In the genomic region with DNA sequence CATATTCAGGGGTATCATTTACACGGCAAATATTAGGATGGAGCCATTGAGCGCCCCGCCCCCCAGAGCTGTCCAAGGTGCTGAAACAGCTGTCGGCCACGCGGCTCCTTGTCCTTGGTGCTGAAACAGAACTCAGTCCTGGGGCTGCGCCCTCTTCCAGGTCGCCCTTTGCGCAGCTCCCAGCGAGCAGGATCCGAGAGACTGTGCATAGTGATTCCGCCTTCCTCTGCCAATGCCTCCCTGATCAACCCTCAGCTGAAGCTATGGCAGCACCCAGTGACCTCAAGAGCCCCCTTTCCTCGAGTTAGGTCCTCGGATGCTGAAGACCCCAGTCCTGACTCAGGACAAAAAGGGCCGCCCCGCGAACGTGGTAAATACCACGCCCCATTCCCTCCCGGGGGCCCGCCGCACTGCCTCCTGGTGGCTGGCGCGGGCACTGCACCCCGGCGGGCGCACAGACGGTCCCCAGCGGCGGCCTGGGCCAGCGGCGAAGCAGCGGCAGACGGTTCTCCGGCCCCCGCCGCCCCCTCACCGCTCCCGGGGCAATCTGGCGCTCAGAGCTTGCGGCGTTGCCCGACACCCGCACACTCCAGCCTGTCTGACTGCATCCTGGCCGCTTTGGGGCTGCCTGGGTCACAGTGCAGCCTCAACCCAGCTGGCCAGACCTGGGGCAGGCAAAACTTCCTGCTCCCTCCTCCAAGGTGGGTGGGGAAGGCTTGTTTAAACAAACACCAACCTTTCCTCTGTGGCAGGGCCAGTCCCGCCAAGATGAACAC, we compare ENCODE assay signal across 8 cellular contexts. TPM values are rescaled to one million over a fixed set of nuclear protein-coding genes. Genes with fewer than 3 reads are reported as not detected.
DNase-seq lines count a peak whose midpoint lies in the region; ATAC-seq and FAIRE-seq lines count a peak whose summit lies in the region.

No MANE protein-coding gene starts in this region.

- intact Hi-C loops in head of caudate nucleus (cut with DNase I): no loop called here

- H2AK5ac ChIP-seq in trophoblast cell (ENCODE audit: low read length): no peak overlapping the region

- H3K9me3 Mint-ChIP-seq in activated naive CD4-positive, alpha-beta T cell treated with anti-CD3 and anti-CD28 coated beads, Interleukin-2, amount 10 ng/mL, durations not matched to agents 7 days and 5 days: no peaks in the 10 kb centered on the region

- no peak for ATAC-seq in GM18517 (IDR thresholded peaks at IDR 0.05; ENCODE audit: unreplicated experiment)

- peak overlapping the region; percentile 49 for H3K27ac Mint-ChIP-seq in activated naive CD4-positive, alpha-beta T cell treated with anti-CD3 and anti-CD28 coated beads, Interleukin-2, amount 10 ng/mL, durations not matched to agents 7 days and 5 days

- WGBS in trophoblast cell (ENCODE audit: extremely low coverage, insufficient coverage, insufficient read length): no CpG with 5 or more reads among the region's 46 CpGs

- H3K36me3 ChIP-seq in HAP-1 (replicated peaks): no peaks in the 10 kb centered on the region
- no peaks in the 10 kb centered on the region for H3K36me3 ChIP-seq in trophoblast cell (ENCODE audit: control insufficient read depth in 1 of 2, insufficient read depth in 2 of 2, low read length in 2 of 2)

- DNase-seq in 8988T: peak; percentile 97
- peak; percentile 58 to 92 for DNase-seq in HAP-1 (ENCODE audit: low spot score in 2 of 2)
- DNase-seq in SK-N-DZ (ENCODE audit: low spot score): peak; percentile 40
- DNase-seq in activated naive CD4-positive, alpha-beta T cell treated with anti-CD3 and anti-CD28 coated beads, Interleukin-2, amount 10 ng/mL, durations not matched to agents 7 days and 5 days: peak; percentile 88
- peak in 40 of 42 donors; percentile 20 to 89 (median 70) for DNase-seq in head of caudate nucleus
- peak; percentile 74 to 91 for DNase-seq in trophoblast cell
- peak; percentile 93 for DNase-seq in urothelium cell line (ENCODE audit: low spot score)

- H2BK12ac ChIP-seq in trophoblast cell (ENCODE audit: low read length): no peak overlapping the region

- no peak overlapping the region for H3K4ac ChIP-seq in trophoblast cell (ENCODE audit: low read depth, low read length)

- no peaks in the 10 kb centered on the region for H3K36me3 Mint-ChIP-seq in activated naive CD4-positive, alpha-beta T cell treated with anti-CD3 and anti-CD28 coated beads, Interleukin-2, amount 10 ng/mL, durations not matched to agents 7 days and 5 days

- in situ Hi-C loops in HAP-1 (cut with MboI; ENCODE audit: low sequenced_read_pairs): no loop called here

- no peak overlapping the region for H2BK120ac ChIP-seq in trophoblast cell (ENCODE audit: insufficient read depth, low read length, poor library complexity)

- H3K79me1 ChIP-seq in trophoblast cell (ENCODE audit: low read length): no peaks in the 10 kb centered on the region

- H3K79me2 ChIP-seq in trophoblast cell (ENCODE audit: control insufficient read depth, insufficient read depth, low read length, poor library complexity): no peaks in the 10 kb centered on the region

- peak overlapping the region; percentile 13 for H2AFZ ChIP-seq in trophoblast cell (ENCODE audit: insufficient read depth, low read length, poor library complexity)

- H3K4me2 ChIP-seq in trophoblast cell (ENCODE audit: low read length): peak overlapping the region; percentile 73

- H2BK5ac ChIP-seq in trophoblast cell (ENCODE audit: low read depth, low read length, poor library complexity): no peak overlapping the region

- no peak overlapping the region for H3K23ac ChIP-seq in trophoblast cell (ENCODE audit: low read length)

- H3K27me3 Mint-ChIP-seq in activated naive CD4-positive, alpha-beta T cell treated with anti-CD3 and anti-CD28 coated beads, Interleukin-2, amount 10 ng/mL, durations not matched to agents 7 days and 5 days: peaks cover 46% of the 10 kb centered on the region

- H3K4me1 Mint-ChIP-seq in activated naive CD4-positive, alpha-beta T cell treated with anti-CD3 and anti-CD28 coated beads, Interleukin-2, amount 10 ng/mL, durations not matched to agents 7 days and 5 days: no peaks in the 10 kb centered on the region

- H3K14ac ChIP-seq in trophoblast cell (ENCODE audit: low read length): no peak overlapping the region

- no peak overlapping the region for H3K27ac ChIP-seq in trophoblast cell (ENCODE audit: low read depth, low read length)

- H3K18ac ChIP-seq in trophoblast cell (ENCODE audit: low read length): peak overlapping the region; percentile 42

- no peak overlapping the region for H4K91ac ChIP-seq in trophoblast cell (ENCODE audit: low read depth, low read length)

- H3K4me3 Mint-ChIP-seq in activated naive CD4-positive, alpha-beta T cell treated with anti-CD3 and anti-CD28 coated beads, Interleukin-2, amount 10 ng/mL, durations not matched to agents 7 days and 5 days: no peak overlapping the region

- no peak overlapping the region for H4K8ac ChIP-seq in trophoblast cell (ENCODE audit: low read depth, low read length)

- H4K12ac ChIP-seq in trophoblast cell (ENCODE audit: low read depth, low read length): no peak overlapping the region

- no peaks in the 10 kb centered on the region for H3K4me1 ChIP-seq in HAP-1
- peaks cover 4 to 5% of the 10 kb centered on the region in 2 experiments for H3K4me1 ChIP-seq in trophoblast cell (ENCODE audit: control insufficient read depth in 1 of 2, insufficient read depth in 2 of 2, low read length in 2 of 2)

- H3K4me3 ChIP-seq in HAP-1: no peak overlapping the region
- no peak overlapping the region for H3K4me3 ChIP-seq in trophoblast cell (ENCODE audit: low read depth, low read length)

- no peak overlapping the region for H3K9ac ChIP-seq in trophoblast cell (ENCODE audit: low read length)

- H3K9me3 ChIP-seq in HAP-1: no peaks in the 10 kb centered on the region
- no peaks in the 10 kb centered on the region for H3K9me3 ChIP-seq in trophoblast cell (ENCODE audit: insufficient read depth, low read depth, low read length)

- no peak for FAIRE-seq in urothelium cell line (lab: Jason Lieb, UNC)

- CTCF ChIA-PET in activated naive CD4-positive, alpha-beta T cell treated with anti-CD3 and anti-CD28 coated beads, Interleukin-2, amount 10 ng/mL, durations not matched to agents 7 days and 5 days (lab: Charles Lee): interaction anchor here (0.9 to 1.5 kb wide), 4 partner anchors 9 to 61 kb away, joined by 3 to 4 read pairs (median 3); no protein-coding TSS in a partner anchor

- H3K27me3 ChIP-seq in HAP-1 (ENCODE audit: low read depth) (peaks cover 35% of the 10 kb centered on the region), trophoblast cell (ENCODE audit: insufficient read depth, low read length) (no peaks in the 10 kb centered on the region)

RNA-seq across cellular contexts. Expression of a gene that starts 13.4 kb away (rescaled TPM):
- polyA plus RNA-seq in SK-N-DZ (2014; cell fraction: cytosol; rRNA removed): 4.7 and 7.4 TPM in 2 replicates
- polyA plus RNA-seq in SK-N-DZ (2014; cell fraction: nucleus; rRNA removed): 6.4 and 8.0 TPM in 2 replicates
- 42.4 and 42.7 TPM in 2 replicates for polyA plus RNA-seq in trophoblast cell (2013)

RNA-seq across cellular contexts. Expression of a gene that starts 58.9 kb away (rescaled TPM):
- polyA plus RNA-seq in SK-N-DZ (2014; cell fraction: cytosol; rRNA removed): 0.39 TPM in 1 of 2 replicates, not detected in the other
- 0.43 TPM in 1 of 2 replicates, not detected in the other for polyA plus RNA-seq in SK-N-DZ (2014; cell fraction: nucleus; rRNA removed)
- polyA plus RNA-seq in trophoblast cell (2013): 0.46 and 0.48 TPM in 2 replicates

Comparison
In these comparisons a context has a peak if more than half of its experiments do, and no peak if none do; other contexts are left out.
1. DNase-seq: peak in every context shown above with its lines; median percentile 97 in 8988T; 93 in urothelium cell line; 88 in activated naive CD4-positive, alpha-beta T cell treated with anti-CD3 and anti-CD28 coated beads, Interleukin-2, amount 10 ng/mL, durations not matched to agents 7 days and 5 days; 82 in trophoblast cell; 75 in HAP-1; 70 in head of caudate nucleus; 40 in SK-N-DZ.